ENCODE assay signal across 1 cellular context in the genomic region with DNA sequence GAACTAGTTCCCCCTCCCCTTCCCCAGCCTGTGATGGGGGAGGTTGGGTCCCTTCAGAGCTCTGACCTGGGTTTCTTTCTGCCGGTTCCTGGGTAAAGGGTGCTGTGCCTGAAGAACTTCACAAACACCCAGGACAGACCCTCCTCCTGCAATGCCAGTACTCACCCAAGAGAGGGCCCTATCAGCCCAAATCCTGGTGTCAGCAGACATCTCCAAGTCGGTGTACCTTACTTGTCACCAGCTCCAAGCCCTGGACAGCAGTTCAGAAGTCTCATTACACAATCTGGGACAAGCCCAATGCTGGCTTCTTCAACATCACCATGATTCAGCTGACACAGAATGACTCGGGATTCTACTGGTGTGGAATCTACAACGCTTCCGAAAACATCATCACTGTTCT.
TF ChIP-seq lines count a peak whose summit lies in the region.

No MANE protein-coding gene starts in this region.

TF ChIP-seq in HCT116, 20 proteins besides CTCF, POLR2A, EP300 and RAD21 (continued from another document):
- TF ChIP-seq, protein P1, sequence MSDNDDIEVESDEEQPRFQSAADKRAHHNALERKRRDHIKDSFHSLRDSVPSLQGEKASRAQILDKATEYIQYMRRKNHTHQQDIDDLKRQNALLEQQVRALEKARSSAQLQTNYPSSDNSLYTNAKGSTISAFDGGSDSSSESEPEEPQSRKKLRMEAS (IDR thresholded peaks at IDR 0.05), result no peak
- TF ChIP-seq, protein P2, sequence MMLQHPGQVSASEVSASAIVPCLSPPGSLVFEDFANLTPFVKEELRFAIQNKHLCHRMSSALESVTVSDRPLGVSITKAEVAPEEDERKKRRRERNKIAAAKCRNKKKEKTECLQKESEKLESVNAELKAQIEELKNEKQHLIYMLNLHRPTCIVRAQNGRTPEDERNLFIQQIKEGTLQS (IDR thresholded peaks at IDR 0.05), result no peak
- TF ChIP-seq ELF1 (IDR thresholded peaks at IDR 0.05; ENCODE audit: borderline replicate concordance, low read depth) (no peak), EZH2 (IDR thresholded peaks at IDR 0.05) (no peak), YY1 (IDR thresholded peaks at IDR 0.05; ENCODE audit: extremely low read depth, insufficient replicate concordance, low read depth, low read length) (no peak), ZNF274 (IDR thresholded peaks at IDR 0.05; ENCODE audit: low read depth, low read length) (no peak)
